In genomic region chr1:1684031-1684681, GRCh38 we compare ENCODE assay signal across 2 cellular contexts.
TF ChIP-seq lines count a peak whose summit lies in the region.

No MANE protein-coding gene starts in this region.

TF ChIP-seq in SK-N-SH, 30 proteins besides CTCF, POLR2A, EP300 and RAD21:
- TF ChIP-seq CHD2 (IDR thresholded peaks at IDR 0.05; ENCODE audit: low read length, partially characterized antibody) (no peak), NFIC (IDR thresholded peaks at IDR 0.05; ENCODE audit: borderline replicate concordance) (no peak)
TF ChIP-seq in SK-N-SH: peak in this region for 0.

TF ChIP-seq in SK-N-SH treated with all-trans-retinoic acid at 6 μM for 48 hours, 23 proteins besides CTCF, POLR2A, EP300 and RAD21:
- no peak for TF ChIP-seq ZNF565 (CRISPR knock-in tag; conservative IDR thresholded peaks at IDR 0.05; ENCODE audit: low read depth)
- TF ChIP-seq, protein P1, sequence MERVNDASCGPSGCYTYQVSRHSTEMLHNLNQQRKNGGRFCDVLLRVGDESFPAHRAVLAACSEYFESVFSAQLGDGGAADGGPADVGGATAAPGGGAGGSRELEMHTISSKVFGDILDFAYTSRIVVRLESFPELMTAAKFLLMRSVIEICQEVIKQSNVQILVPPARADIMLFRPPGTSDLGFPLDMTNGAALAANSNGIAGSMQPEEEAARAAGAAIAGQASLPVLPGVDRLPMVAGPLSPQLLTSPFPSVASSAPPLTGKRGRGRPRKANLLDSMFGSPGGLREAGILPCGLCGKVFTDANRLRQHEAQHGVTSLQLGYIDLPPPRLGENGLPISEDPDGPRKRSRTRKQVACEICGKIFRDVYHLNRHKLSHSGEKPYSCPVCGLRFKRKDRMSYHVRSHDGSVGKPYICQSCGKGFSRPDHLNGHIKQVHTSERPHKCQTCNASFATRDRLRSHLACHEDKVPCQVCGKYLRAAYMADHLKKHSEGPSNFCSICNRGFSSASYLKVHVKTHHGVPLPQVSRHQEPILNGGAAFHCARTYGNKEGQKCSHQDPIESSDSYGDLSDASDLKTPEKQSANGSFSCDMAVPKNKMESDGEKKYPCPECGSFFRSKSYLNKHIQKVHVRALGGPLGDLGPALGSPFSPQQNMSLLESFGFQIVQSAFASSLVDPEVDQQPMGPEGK (CRISPR knock-in tag; IDR thresholded peaks at IDR 0.05; ENCODE audit: borderline replicate concordance), result no peak
- TF ChIP-seq ZNF70 (CRISPR knock-in tag; IDR thresholded peaks at IDR 0.05), result no peak
- TF ChIP-seq CREB5 (CRISPR knock-in tag; IDR thresholded peaks at IDR 0.05; ENCODE audit: low read depth), result no peak
- no peak for TF ChIP-seq OSR1 (CRISPR knock-in tag; IDR thresholded peaks at IDR 0.05)
- TF ChIP-seq PPARA (CRISPR knock-in tag; IDR thresholded peaks at IDR 0.05; ENCODE audit: borderline replicate concordance), result no peak
- no peak for TF ChIP-seq CSDC2 (CRISPR knock-in tag; IDR thresholded peaks at IDR 0.05)
- TF ChIP-seq ARNTL (CRISPR knock-in tag; IDR thresholded peaks at IDR 0.05; ENCODE audit: borderline replicate concordance, low read depth), result no peak
- TF ChIP-seq ZFP30 (CRISPR knock-in tag; IDR thresholded peaks at IDR 0.05), result no peak
- TF ChIP-seq, protein P2, sequence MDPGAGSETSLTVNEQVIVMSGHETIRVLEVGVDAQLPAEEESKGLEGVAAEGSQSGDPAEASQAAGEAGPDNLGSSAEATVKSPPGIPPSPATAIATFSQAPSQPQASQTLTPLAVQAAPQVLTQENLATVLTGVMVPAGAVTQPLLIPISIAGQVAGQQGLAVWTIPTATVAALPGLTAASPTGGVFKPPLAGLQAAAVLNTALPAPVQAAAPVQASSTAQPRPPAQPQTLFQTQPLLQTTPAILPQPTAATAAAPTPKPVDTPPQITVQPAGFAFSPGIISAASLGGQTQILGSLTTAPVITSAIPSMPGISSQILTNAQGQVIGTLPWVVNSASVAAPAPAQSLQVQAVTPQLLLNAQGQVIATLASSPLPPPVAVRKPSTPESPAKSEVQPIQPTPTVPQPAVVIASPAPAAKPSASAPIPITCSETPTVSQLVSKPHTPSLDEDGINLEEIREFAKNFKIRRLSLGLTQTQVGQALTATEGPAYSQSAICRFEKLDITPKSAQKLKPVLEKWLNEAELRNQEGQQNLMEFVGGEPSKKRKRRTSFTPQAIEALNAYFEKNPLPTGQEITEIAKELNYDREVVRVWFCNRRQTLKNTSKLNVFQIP (CRISPR knock-in tag; IDR thresholded peaks at IDR 0.05; ENCODE audit: borderline replicate concordance, low read depth), result no peak
- no peak for TF ChIP-seq TOX (CRISPR knock-in tag; IDR thresholded peaks at IDR 0.05; ENCODE audit: borderline replicate concordance)
- TF ChIP-seq ESRRG (CRISPR knock-in tag; IDR thresholded peaks at IDR 0.05), result no peak
- no peak for TF ChIP-seq TCF4 (CRISPR knock-in tag; IDR thresholded peaks at IDR 0.05; ENCODE audit: borderline replicate concordance)
- TF ChIP-seq ISL1 (CRISPR knock-in tag; IDR thresholded peaks at IDR 0.05), result no peak
- TF ChIP-seq ZFP3 (CRISPR knock-in tag; IDR thresholded peaks at IDR 0.05), result no peak
- no peak for TF ChIP-seq BACH2 (CRISPR knock-in tag; IDR thresholded peaks at IDR 0.05; ENCODE audit: borderline replicate concordance)
- no peak for TF ChIP-seq RARB (CRISPR knock-in tag; IDR thresholded peaks at IDR 0.05)
- TF ChIP-seq ZNF8 (CRISPR knock-in tag; IDR thresholded peaks at IDR 0.05), result no peak
- TF ChIP-seq GLIS3 (CRISPR knock-in tag; IDR thresholded peaks at IDR 0.05), result no peak
- TF ChIP-seq ZC3H10 (CRISPR knock-in tag; IDR thresholded peaks at IDR 0.05), result no peak
